Comparison of ENCODE assay signal across 20 cellular contexts in the genomic region with DNA sequence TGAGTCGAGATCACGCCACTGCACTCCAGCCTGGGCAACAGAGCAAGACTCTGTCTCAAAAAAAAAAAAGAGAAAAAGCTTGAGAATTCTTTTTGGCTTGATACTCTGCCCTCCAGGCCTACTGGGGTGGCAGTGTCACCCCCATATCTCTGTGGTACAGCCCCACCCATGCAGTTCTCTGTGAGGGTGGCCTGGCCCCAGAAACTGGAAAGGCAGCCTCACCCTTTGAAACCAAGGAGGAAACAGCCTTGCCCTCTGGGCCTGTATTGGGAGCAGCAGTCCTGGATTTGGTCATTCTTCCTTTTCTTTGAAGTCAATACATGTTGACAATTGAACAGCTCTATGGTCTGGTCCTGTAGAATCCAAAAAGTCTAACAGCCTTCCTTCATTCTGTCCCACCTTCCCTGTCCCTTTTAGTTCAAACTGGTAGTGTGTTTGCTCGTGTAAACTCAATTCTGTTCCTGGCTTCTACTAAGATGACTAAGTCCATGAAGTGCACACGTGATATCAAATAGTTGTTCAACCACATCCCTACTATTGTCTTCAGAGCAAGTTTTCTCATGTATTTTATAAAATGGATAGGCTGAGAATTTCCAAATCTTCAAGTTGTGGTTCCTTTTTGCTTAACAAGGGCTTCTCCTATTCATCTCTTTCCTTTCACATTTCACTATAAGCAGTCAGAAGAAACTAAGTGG. TPM values are rescaled to one million over a fixed set of nuclear protein-coding genes. Genes with fewer than 3 reads are reported as not detected.
DNase-seq lines count a peak whose midpoint lies in the region; ATAC-seq and TF ChIP-seq lines count a peak whose summit lies in the region.
"Had no signal": no experiment of that assay in that cellular context is flagged by ENCODE, and none has a peak within 500 bp of the region (broad histone marks: within the 10 kb centered on the region; RNA-seq: fewer than 3 reads in every experiment).

No MANE protein-coding gene starts in this region.

- no peaks in the 10 kb centered on the region for H3K27me3 Mint-ChIP-seq in activated CD4-positive, alpha-beta memory T cell treated with anti-CD3 and anti-CD28 coated beads for 36 hours
- peaks cover 0 to 2% (median 0%) of the 10 kb centered on the region in 3 donors for H3K27me3 Mint-ChIP-seq in immature natural killer cell (ENCODE audit: low read depth in 3 of 3)
- H3K27me3 Mint-ChIP-seq: memory B cell, naive B cell had no signal

- peak; percentile 4 for DNase-seq in AG10803 (ENCODE audit: low read depth)
- peak; percentile 20 for DNase-seq in ELR (ENCODE audit: low read depth)
- peak; percentile 17 for DNase-seq in activated CD4-positive, alpha-beta memory T cell treated with anti-CD3 and anti-CD28 coated beads for 36 hours
- no peak for DNase-seq in DMS79 (lab: John Stamatoyannopoulos, UW)
- no peak for DNase-seq in cardiac septum (ENCODE audit: low spot score)
- no peak for DNase-seq in immature natural killer cell
- DNase-seq: activated CD4-positive, CD25-positive, alpha-beta regulatory T cell treated with anti-CD3 and anti-CD28 coated beads, Interleukin-2, amount 50 U/mL, for 72 hours; AML-193; caudate nucleus; effector CD4-positive, alpha-beta T cell; GF-D8; naive B cell; NCI-H1417; NCI-H526 treated with DMSO at 0.1 percent for 48 hours; ovary; substantia nigra had no signal

- intact Hi-C loops in activated CD4-positive, alpha-beta memory T cell treated with anti-CD3 and anti-CD28 coated beads for 36 hours (cut with micrococcal nuclease): loop anchor here (1.0 kb wide), 1 partner anchor 13 kb away; no protein-coding TSS in a partner anchor
- intact Hi-C loops in cardiac septum (cut with DNase I): no loop called here

- peak overlapping the region; percentile 18 for H3K27ac Mint-ChIP-seq in activated CD4-positive, alpha-beta memory T cell treated with anti-CD3 and anti-CD28 coated beads for 36 hours
- H3K27ac Mint-ChIP-seq in immature natural killer cell: peak overlapping the region in 3 of 6 donors; percentile 9 to 60 (median 10)
- H3K27ac Mint-ChIP-seq: memory B cell had no signal

- H3K36me3 ChIP-seq in esophagus (ENCODE audit: control insufficient read depth in 2 of 2, insufficient read depth in 2 of 2, low read length in 1 of 2): peaks cover 0 to 3% of the 10 kb centered on the region in 2 donors
- H3K36me3 ChIP-seq: ovary had no signal

- no peaks in the 10 kb centered on the region for H3K27me3 ChIP-seq in esophagus (ENCODE audit: control insufficient read depth in 1 of 2, insufficient read depth in 2 of 2, low read length in 2 of 2)
- H3K27me3 ChIP-seq: hepatocyte, ovary had no signal

- H3K4me3 Mint-ChIP-seq in activated CD4-positive, alpha-beta memory T cell treated with anti-CD3 and anti-CD28 coated beads for 36 hours: no peak overlapping the region
- no peak overlapping the region for H3K4me3 Mint-ChIP-seq in immature natural killer cell
- H3K4me3 Mint-ChIP-seq: memory B cell, naive B cell had no signal

- H3K36me3 Mint-ChIP-seq in activated CD4-positive, alpha-beta memory T cell treated with anti-CD3 and anti-CD28 coated beads for 36 hours: peaks cover 34% of the 10 kb centered on the region
- peaks cover 31 to 41% (median 31%) of the 10 kb centered on the region in 3 donors for H3K36me3 Mint-ChIP-seq in immature natural killer cell

- no peak for TF ChIP-seq CTCF in AG10803 (conservative IDR thresholded peaks at IDR 0.05; ENCODE audit: low read length)

- peaks cover 9% of the 10 kb centered on the region for H3K4me1 Mint-ChIP-seq in activated CD4-positive, alpha-beta memory T cell treated with anti-CD3 and anti-CD28 coated beads for 36 hours (ENCODE audit: low read depth)
- H3K4me1 Mint-ChIP-seq in immature natural killer cell: no peaks in the 10 kb centered on the region

- no peaks in the 10 kb centered on the region for H3K4me1 ChIP-seq in esophagus (ENCODE audit: control insufficient read depth in 2 of 2, insufficient read depth in 2 of 2, low read length in 1 of 2)

- peak overlapping the region; percentile 82 to 91 for H3K27ac ChIP-seq in esophagus (ENCODE audit: low read depth in 2 of 2, low read length in 1 of 2)
- H3K27ac ChIP-seq: hepatocyte, ovary had no signal

- CTCF ChIA-PET in activated CD4-positive, alpha-beta memory T cell treated with anti-CD3 and anti-CD28 coated beads for 36 hours (lab: Charles Lee): no interaction called here

- no peaks in the 10 kb centered on the region for H3K9me3 ChIP-seq in esophagus (ENCODE audit: control insufficient read depth in 2 of 2, insufficient read depth in 1 of 2, low read depth in 1 of 2, low read length in 1 of 2)
- H3K9me3 ChIP-seq: ovary had no signal

- H3K4me3 ChIP-seq in AG10803 (ENCODE audit: low read length) (no peak overlapping the region), esophagus (ENCODE audit: low read depth in 1 of 2, low read length in 2 of 2) (no peak overlapping the region)
- H3K4me3 ChIP-seq: hepatocyte, ovary had no signal

- 54 to 59% methylated on average over 4 of the region's 4 CpGs for WGBS in esophagus, 2 donors

- ATAC-seq in HG02884 (IDR thresholded peaks at IDR 0.05; ENCODE audit: unreplicated experiment): no peak

- POLR2A ChIA-PET in activated CD4-positive, alpha-beta memory T cell treated with anti-CD3 and anti-CD28 coated beads for 36 hours (lab: Charles Lee): interaction anchor here (0.9 kb wide), 1 partner anchor 12 kb away, joined by 3 read pairs; no protein-coding TSS in a partner anchor

- no peaks in the 10 kb centered on the region for H3K9me3 Mint-ChIP-seq in activated CD4-positive, alpha-beta memory T cell treated with anti-CD3 and anti-CD28 coated beads for 36 hours
- H3K9me3 Mint-ChIP-seq in immature natural killer cell: no peaks in the 10 kb centered on the region
- H3K9me3 Mint-ChIP-seq: memory B cell, naive B cell had no signal

RNA-seq across cellular contexts. Expression of a gene that starts 13.2 kb away (rescaled TPM):
- 10 to 100 TPM; 11.2 to 15.4 TPM for total RNA-seq in activated CD4-positive, alpha-beta memory T cell treated with anti-CD3 and anti-CD28 coated beads for 36 hours
- polyA plus RNA-seq in esophagus: 10 to 100 TPM in 1 of 2 donors, 1 to 10 TPM in 1; 8.9 to 12.0 TPM
- 14.0 TPM for total RNA-seq in cardiac septum
- 10 to 100 TPM in 2 of 3 donors, 1 to 10 TPM in 1; 8.4 to 15.2 (median 11.4) TPM for polyA plus RNA-seq in immature natural killer cell

RNA-seq across cellular contexts. Expression of a gene that starts 13.9 kb away (rescaled TPM):
- 100 to 1,000 TPM; 261 to 274 TPM for total RNA-seq in activated CD4-positive, alpha-beta memory T cell treated with anti-CD3 and anti-CD28 coated beads for 36 hours
- 100 to 1,000 TPM in 1 of 2 donors, 10 to 100 TPM in 1; 88.1 to 115 TPM for polyA plus RNA-seq in esophagus
- 35.3 TPM for total RNA-seq in cardiac septum
- 100 to 1,000 TPM; 199 to 264 (median 207) TPM for polyA plus RNA-seq in immature natural killer cell

Comparison
In these comparisons a context has a peak if more than half of its experiments do, and no peak if none do; other contexts are left out.
1. DNase-seq: peak in AG10803 (single experiment), ELR (single experiment) and activated CD4-positive, alpha-beta memory T cell treated with anti-CD3 and anti-CD28 coated beads for 36 hours (single experiment); none in DMS79 (single experiment), cardiac septum (single experiment) and immature natural killer cell (0 of 3).